ENCODE assay signal across 22 cellular contexts in genomic region chr16:24208710-24209109, GRCh38. TPM values are rescaled to one million over a fixed set of nuclear protein-coding genes. Genes with fewer than 3 reads are reported as not detected.
A peak's percentile ranks its signal among the peaks of the same experiment; 100 is the strongest.
DNase-seq lines count a peak whose midpoint lies in the region; ATAC-seq and TF ChIP-seq lines count a peak whose summit lies in the region.
"Had no signal": no experiment of that assay in that cellular context is flagged by ENCODE, and none has a peak within 500 bp of the region (broad histone marks: within the 10 kb centered on the region; RNA-seq: fewer than 3 reads in every experiment).

No MANE protein-coding gene starts in this region.

- H3K4me3 ChIP-seq in H7 (ENCODE audit: insufficient read depth, low read depth, low read length) (no peak overlapping the region), NT2/D1 (ENCODE audit: insufficient read length, low read depth) (no peak overlapping the region), heart right ventricle (no peak overlapping the region), Karpas-422 (ENCODE audit: low read length) (no peak overlapping the region)
- no peak overlapping the region for H3K4me3 ChIP-seq in CD8-positive, alpha-beta memory T cell (ENCODE audit: low read length)
- H3K4me3 ChIP-seq: PC-9, skin epidermis had no signal

- 16 to 25% methylated on average over 5 of the region's 5 CpGs for WGBS in heart right ventricle, 2 donors

- ATAC-seq in heart right ventricle (peak in 6 of 8 donors; percentile 50 to 87 (median 70)), GM21717 (IDR thresholded peaks at IDR 0.05; ENCODE audit: unreplicated experiment) (no peak)
- ATAC-seq: left lobe of liver; natural killer cell treated with Interleukin-12 subunit alpha and Interleukin-12 subunit beta and Interleukin-15 and Interleukin-18, amount 100 ng/mL, for 72 hours; stimulated activated naive CD8-positive, alpha-beta T cell treated with anti-CD3 and anti-CD28 coated beads, Interleukin-15, amount 100 ng/mL, for 72 hours had no signal

- no peaks in the 10 kb centered on the region for H3K79me2 ChIP-seq in Karpas-422 (ENCODE audit: low read length)

- POLR2A ChIA-PET in CD8-positive, alpha-beta memory T cell (lab: Charles Lee): no interaction called here

- no peaks in the 10 kb centered on the region for H3K36me3 ChIP-seq in H7 (replicated peaks; ENCODE audit: control insufficient read depth, insufficient read depth, low read length)
- H3K36me3 ChIP-seq in NT2/D1 (ENCODE audit: insufficient read depth, insufficient read length, low read length): no peaks in the 10 kb centered on the region
- H3K36me3 ChIP-seq in heart right ventricle: peaks cover 0 to 26% (median 0%) of the 10 kb centered on the region in 9 donors
- H3K36me3 ChIP-seq in CD8-positive, alpha-beta memory T cell (ENCODE audit: insufficient read depth, low read length): peaks cover 18% of the 10 kb centered on the region
- no peaks in the 10 kb centered on the region for H3K36me3 ChIP-seq in Karpas-422 (ENCODE audit: insufficient read depth, low read length)

- H3K27me3 Mint-ChIP-seq in CD8-positive, alpha-beta memory T cell: peaks cover 0 to 2% of the 10 kb centered on the region in 2 donors
- H3K27me3 Mint-ChIP-seq: natural killer cell treated with Interleukin-12 subunit alpha and Interleukin-12 subunit beta and Interleukin-15 and Interleukin-18, amount 100 ng/mL, for 72 hours; stimulated activated naive CD8-positive, alpha-beta T cell treated with anti-CD3 and anti-CD28 coated beads, Interleukin-15, amount 100 ng/mL, for 72 hours had no signal

- H3K4me2 ChIP-seq in Karpas-422 (ENCODE audit: low read depth, low read length, poor library complexity, severe bottlenecking): no peak overlapping the region
- H3K4me2 ChIP-seq: PC-9 had no signal

- DNase-seq in H7: peak; percentile 42
- peak; percentile 76 for DNase-seq in NT2/D1 (ENCODE audit: low read depth, low spot score)
- DNase-seq in heart right ventricle: peak in 1 of 2 donors; percentile 11
- peak in 52 of 56 donors; percentile 6 to 86 (median 62) for DNase-seq in nucleus accumbens (lab: John Stamatoyannopoulos, UW)
- DNase-seq in NAMALWA (ENCODE audit: low spot score): no peak
- no peak for DNase-seq in CD8-positive, alpha-beta memory T cell
- no peak for DNase-seq in Karpas-422
- DNase-seq: activated CD4-positive, alpha-beta T cell treated with anti-CD3 and anti-CD28 coated beads for 48 hours; effector CD4-positive, alpha-beta T cell; HCEC 1CT; PC-9; stimulated activated naive CD8-positive, alpha-beta T cell treated with anti-CD3 and anti-CD28 coated beads, Interleukin-15, amount 100 ng/mL, for 72 hours had no signal

- H3K4me1 Mint-ChIP-seq in CD8-positive, alpha-beta memory T cell: peaks cover 0 to 2% (median 0%) of the 10 kb centered on the region in 3 donors
- H3K4me1 Mint-ChIP-seq: stimulated activated naive CD8-positive, alpha-beta T cell treated with anti-CD3 and anti-CD28 coated beads, Interleukin-15, amount 100 ng/mL, for 72 hours had no signal

- no peak overlapping the region for H2AFZ ChIP-seq in Karpas-422 (ENCODE audit: low read length)
- H2AFZ ChIP-seq: PC-9 had no signal

- H3K9me3 Mint-ChIP-seq in CD8-positive, alpha-beta memory T cell: no peaks in the 10 kb centered on the region
- H3K9me3 Mint-ChIP-seq: activated T-helper 1 cell treated with anti-CD3 and anti-CD28 coated beads, Interleukin-12 subunit alpha, Interleukin-12 subunit beta, Interleukin-2, Interleukin-4 antibody, amounts not matched to agents 30 ng/mL and 10 ng/mL and 1 ng/mL, durations not matched to agents 14 hours and 24 hours and 36 hours; natural killer cell treated with Interleukin-12 subunit alpha and Interleukin-12 subunit beta and Interleukin-15 and Interleukin-18, amount 100 ng/mL, for 72 hours; stimulated activated naive CD8-positive, alpha-beta T cell treated with anti-CD3 and anti-CD28 coated beads, Interleukin-15, amount 100 ng/mL, for 72 hours; T-helper 1 cell treated with Interleukin-12 subunit alpha and Interleukin-12 subunit beta and Interleukin-4 antibody, amounts not matched to agents 30 μg/mL and 1 μg/mL, for 36 hours had no signal

- H3K9me3 ChIP-seq in NT2/D1 (ENCODE audit: insufficient read depth, low read length): no peaks in the 10 kb centered on the region
- H3K9me3 ChIP-seq in heart right ventricle: no peaks in the 10 kb centered on the region
- H3K9me3 ChIP-seq in CD8-positive, alpha-beta memory T cell (ENCODE audit: low read length): no peaks in the 10 kb centered on the region
- H3K9me3 ChIP-seq in Karpas-422 (ENCODE audit: low read length): no peaks in the 10 kb centered on the region

- H3K9me2 ChIP-seq in Karpas-422 (replicated peaks; ENCODE audit: insufficient read depth, low read length): no peaks in the 10 kb centered on the region

- TF ChIP-seq CTCF in heart right ventricle (IDR thresholded peaks at IDR 0.05): no peak

- H3K27me3 ChIP-seq in H7 (ENCODE audit: control insufficient read depth, insufficient read depth, low read length) (no peaks in the 10 kb centered on the region), NT2/D1 (ENCODE audit: insufficient read depth, insufficient read length) (no peaks in the 10 kb centered on the region), heart right ventricle (peaks cover 0 to 7% (median 0%) of the 10 kb centered on the region in 7 donors), Karpas-422 (ENCODE audit: low read length) (no peaks in the 10 kb centered on the region)
- H3K27me3 ChIP-seq in CD8-positive, alpha-beta memory T cell (ENCODE audit: insufficient read depth, low read length, poor library complexity, severe bottlenecking): no peaks in the 10 kb centered on the region

- H3K27ac Mint-ChIP-seq in CD8-positive, alpha-beta memory T cell: no peak overlapping the region
- H3K27ac Mint-ChIP-seq: activated T-helper 1 cell treated with anti-CD3 and anti-CD28 coated beads, Interleukin-12 subunit alpha, Interleukin-12 subunit beta, Interleukin-2, Interleukin-4 antibody, amounts not matched to agents 30 ng/mL and 10 ng/mL and 1 ng/mL, durations not matched to agents 14 hours and 24 hours and 36 hours; natural killer cell treated with Interleukin-12 subunit alpha and Interleukin-12 subunit beta and Interleukin-15 and Interleukin-18, amount 100 ng/mL, for 72 hours; T-helper 1 cell treated with Interleukin-12 subunit alpha and Interleukin-12 subunit beta and Interleukin-4 antibody, amounts not matched to agents 30 μg/mL and 1 μg/mL, for 36 hours had no signal

- H3K27ac ChIP-seq in heart right ventricle (no peak overlapping the region), Karpas-422 (ENCODE audit: low read length) (no peak overlapping the region)
- H3K27ac ChIP-seq in CD8-positive, alpha-beta memory T cell (ENCODE audit: low read depth, low read length): no peak overlapping the region
- H3K27ac ChIP-seq: C4-2B, PC-9, skin epidermis had no signal

- H3K36me3 Mint-ChIP-seq in CD8-positive, alpha-beta memory T cell: peaks cover 0 to 85% (median 31%) of the 10 kb centered on the region in 3 donors

- H3K4me1 ChIP-seq in NT2/D1 (ENCODE audit: insufficient read depth, insufficient read length) (peaks cover 11% of the 10 kb centered on the region), heart right ventricle (no peaks in the 10 kb centered on the region), Karpas-422 (ENCODE audit: low read length) (no peaks in the 10 kb centered on the region)
- no peaks in the 10 kb centered on the region for H3K4me1 ChIP-seq in CD8-positive, alpha-beta memory T cell (ENCODE audit: insufficient read depth, low read length)

- intact Hi-C loops in heart right ventricle (cut with DNase I): no loop called here

- no peaks in the 10 kb centered on the region for H4K20me1 ChIP-seq in Karpas-422 (ENCODE audit: insufficient read depth, low read depth, low read length)

- H3K9ac ChIP-seq in NT2/D1 (ENCODE audit: insufficient read length, low read depth): no peak overlapping the region
- no peak overlapping the region for H3K9ac ChIP-seq in Karpas-422 (ENCODE audit: low read length)

- H3K4me3 Mint-ChIP-seq in CD8-positive, alpha-beta memory T cell: no peak overlapping the region
- H3K4me3 Mint-ChIP-seq: activated T-helper 1 cell treated with anti-CD3 and anti-CD28 coated beads, Interleukin-12 subunit alpha, Interleukin-12 subunit beta, Interleukin-2, Interleukin-4 antibody, amounts not matched to agents 30 ng/mL and 10 ng/mL and 1 ng/mL, durations not matched to agents 14 hours and 24 hours and 36 hours; natural killer cell treated with Interleukin-12 subunit alpha and Interleukin-12 subunit beta and Interleukin-15 and Interleukin-18, amount 100 ng/mL, for 72 hours; stimulated activated naive CD8-positive, alpha-beta T cell treated with anti-CD3 and anti-CD28 coated beads, Interleukin-15, amount 100 ng/mL, for 72 hours; T-helper 1 cell treated with Interleukin-12 subunit alpha and Interleukin-12 subunit beta and Interleukin-4 antibody, amounts not matched to agents 30 μg/mL and 1 μg/mL, for 36 hours had no signal

- CTCF ChIA-PET in CD8-positive, alpha-beta memory T cell (lab: Charles Lee): interaction anchor here (0.7 kb wide), 1 partner anchor 166 kb away, joined by 3 read pairs; no protein-coding TSS in a partner anchor

RNA-seq across cellular contexts. Expression of gene CACNG3, which starts 47.4 kb away (rescaled TPM):
- total RNA-seq in H7 (2014; rRNA removed; shearing (Covaris generic)): not detected in 2 replicates
- total RNA-seq in heart right ventricle: not detected
- not detected for polyA plus RNA-seq in heart right ventricle
- not detected for total RNA-seq in CD8-positive, alpha-beta memory T cell
- not detected for polyA plus RNA-seq in CD8-positive, alpha-beta memory T cell
- not detected in 2 replicates for total RNA-seq in Karpas-422 (2014; rRNA removed; shearing (Covaris generic); ENCODE audit: low replicate concordance)
- total RNA-seq: activated T-helper 1 cell treated with anti-CD3 and anti-CD28 coated beads, Interleukin-12 subunit alpha, Interleukin-12 subunit beta, Interleukin-2, Interleukin-4 antibody, amounts not matched to agents 30 ng/mL and 10 ng/mL and 1 ng/mL, durations not matched to agents 14 hours and 24 hours and 36 hours; astrocyte; fibroblast of villous mesenchyme; left lobe of liver; M059J; natural killer cell treated with Interleukin-12 subunit alpha and Interleukin-12 subunit beta and Interleukin-15 and Interleukin-18, amount 100 ng/mL, for 72 hours; PC-9 had no signal

Comparison
In these comparisons a context has a peak if more than half of its experiments do, and no peak if none do; other contexts are left out.
1. DNase-seq: peak in H7 (single experiment), NT2/D1 (single experiment) and nucleus accumbens (52 of 56); none in NAMALWA (single experiment), CD8-positive, alpha-beta memory T cell (0 of 5) and Karpas-422 (single experiment).